In the genomic region with DNA sequence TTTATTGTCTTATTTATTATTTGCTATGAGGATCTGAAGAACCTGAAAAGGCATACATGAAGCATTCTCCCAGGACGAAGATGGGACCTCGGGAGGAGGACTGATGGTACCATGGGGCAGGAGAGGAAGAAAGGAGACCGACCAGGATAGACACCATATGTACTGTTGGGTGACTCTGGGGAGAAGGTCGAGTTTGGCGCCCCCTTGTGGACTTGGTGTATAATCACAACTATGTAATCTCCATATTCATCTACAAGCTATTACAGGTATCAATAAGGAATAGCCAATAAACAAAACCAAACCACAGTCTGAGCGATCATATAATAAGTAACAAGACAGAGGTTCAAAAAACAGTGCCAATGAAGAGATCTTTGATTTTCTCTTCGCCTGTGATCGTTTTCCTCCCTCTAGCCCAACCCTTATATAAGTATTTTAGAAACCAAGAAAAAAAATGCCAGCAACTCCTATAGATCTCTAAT, we compare ENCODE assay signal across 7 cellular contexts.
DNase-seq lines count a peak whose midpoint lies in the region; ATAC-seq and TF ChIP-seq lines count a peak whose summit lies in the region.

No MANE protein-coding gene starts in this region.

- POLR2A ChIA-PET in activated CD4-positive, alpha-beta T cell treated with anti-CD3 and anti-CD28 coated beads for 36 hours (lab: Charles Lee) = no interaction called here

- H3K27me3 Mint-ChIP-seq in activated CD4-positive, alpha-beta T cell treated with anti-CD3 and anti-CD28 coated beads for 36 hours = no peaks in the 10 kb centered on the region

- H3K36me3 ChIP-seq in colonic mucosa (no peaks in the 10 kb centered on the region), lung (ENCODE audit: control insufficient read depth in 2 of 2, insufficient read depth in 2 of 2, low read length in 2 of 2) (no peaks in the 10 kb centered on the region)

- H3K27me3 ChIP-seq in colonic mucosa (no peaks in the 10 kb centered on the region), lung (ENCODE audit: control insufficient read depth, insufficient read depth) (no peaks in the 10 kb centered on the region)

- H3K27ac Mint-ChIP-seq in activated CD4-positive, alpha-beta T cell treated with anti-CD3 and anti-CD28 coated beads for 36 hours = no peak overlapping the region

- intact Hi-C loops in activated CD4-positive, alpha-beta T cell treated with anti-CD3 and anti-CD28 coated beads for 36 hours (cut with DNase I, micrococcal nuclease) = loop anchor here (1.0 to 2.0 kb wide), 3 partner anchors 484 to 1747 kb away; no protein-coding TSS in a partner anchor
- intact Hi-C loops in colonic mucosa (cut with DNase I) = loop anchor here (10.0 kb wide), 1 partner anchor 1748 kb away; no protein-coding TSS in a partner anchor

- WGBS in lung, 2 donors = 40 to 43% methylated on average over 8 of the region's 8 CpGs

- CTCF ChIA-PET in activated CD4-positive, alpha-beta T cell treated with anti-CD3 and anti-CD28 coated beads for 36 hours (lab: Charles Lee) = interaction anchor here (0.6 to 4.6 kb wide), 28 partner anchors 9 to 1748 kb away, joined by 3 to 21 read pairs (median 3); no protein-coding TSS in a partner anchor

- H3K4me3 ChIP-seq in colonic mucosa (no peak overlapping the region), lung (no peak overlapping the region)

- H3K4me1 ChIP-seq in colonic mucosa (peaks cover 3% of the 10 kb centered on the region), lung (ENCODE audit: control insufficient read depth in 2 of 2, insufficient read depth in 2 of 2, low read length in 2 of 2) (no peaks in the 10 kb centered on the region)

- no peaks in the 10 kb centered on the region for H3K36me3 Mint-ChIP-seq in activated CD4-positive, alpha-beta T cell treated with anti-CD3 and anti-CD28 coated beads for 36 hours (ENCODE audit: low read depth)

- no peaks in the 10 kb centered on the region for H3K9me3 Mint-ChIP-seq in activated CD4-positive, alpha-beta T cell treated with anti-CD3 and anti-CD28 coated beads for 36 hours (ENCODE audit: low read depth)

- no peaks in the 10 kb centered on the region for H3K4me1 Mint-ChIP-seq in activated CD4-positive, alpha-beta T cell treated with anti-CD3 and anti-CD28 coated beads for 36 hours

- no peak overlapping the region for H3K4me3 Mint-ChIP-seq in activated CD4-positive, alpha-beta T cell treated with anti-CD3 and anti-CD28 coated beads for 36 hours

- H3K9ac ChIP-seq in colonic mucosa (ENCODE audit: low read depth in 2 of 2, low read length in 2 of 2) = no peak overlapping the region

- ATAC-seq in GM18498 (IDR thresholded peaks at IDR 0.05; ENCODE audit: unreplicated experiment) (peak; percentile 85), HG03045 (IDR thresholded peaks at IDR 0.05; ENCODE audit: unreplicated experiment) (peak; percentile 60), lung (ENCODE audit: insufficient read depth, low FRiP score) (peak; percentile 68)
- peak; percentile 85 for ATAC-seq in activated CD4-positive, alpha-beta T cell treated with anti-CD3 and anti-CD28 coated beads for 36 hours

- TF ChIP-seq CTCF in colonic mucosa (IDR thresholded peaks at IDR 0.05) (peak; percentile 55), lung (IDR thresholded peaks at IDR 0.05; ENCODE audit: control extremely low read depth, extremely low read depth) (peak; percentile 26)

- H3K9me3 ChIP-seq in colonic mucosa (no peaks in the 10 kb centered on the region), lung (ENCODE audit: control insufficient read depth in 2 of 2, insufficient read depth in 1 of 2, low read length in 1 of 2) (no peaks in the 10 kb centered on the region)

- DNase-seq in NCI-H345 (lab: John Stamatoyannopoulos, UW) (peak; percentile 54), colonic mucosa (peak; percentile 80), lung (ENCODE audit: low spot score) (peak; percentile 64)
- peak; percentile 87 for DNase-seq in activated CD4-positive, alpha-beta T cell treated with anti-CD3 and anti-CD28 coated beads for 36 hours
- DNase-seq in stimulated activated CD8-positive, alpha-beta memory T cell treated with anti-CD3 and anti-CD28 coated beads, Interleukin-15, amount 100 ng/mL, for 4 hours (ENCODE audit: low read depth in 2 of 2) = peak; percentile 17 to 20

- H3K27ac ChIP-seq in colonic mucosa = no peak overlapping the region
- H3K27ac ChIP-seq in lung (ENCODE audit: low read depth in 1 of 2, low read length in 1 of 2) = no peak overlapping the region

Comparison
In these comparisons a context has a peak if more than half of its experiments do, and no peak if none do; other contexts are left out.
1. DNase-seq: peak in every context shown above with its lines; median percentile 87 in activated CD4-positive, alpha-beta T cell treated with anti-CD3 and anti-CD28 coated beads for 36 hours; 80 in colonic mucosa; 64 in lung; 54 in NCI-H345; 18 in stimulated activated CD8-positive, alpha-beta memory T cell treated with anti-CD3 and anti-CD28 coated beads, Interleukin-15, amount 100 ng/mL, for 4 hours.